8 cellular contexts compared by ENCODE assay signal in genomic region chr11:71928739-71929443, GRCh38. TPM values are rescaled to one million over a fixed set of nuclear protein-coding genes. Genes with fewer than 3 reads are reported as not detected.
DNase-seq lines count a peak whose midpoint lies in the region; ATAC-seq, FAIRE-seq and TF ChIP-seq lines count a peak whose summit lies in the region.

RNF121 (plus strand) TSS chr11:71929046; CDS start chr11:71929062, 16 bp downstream.

- TF ChIP-seq RAD21 in HepG2 (CRISPR knock-in tag; IDR thresholded peaks at IDR 0.05) = no peak

- intact Hi-C loops in HepG2 (cut with micrococcal nuclease; ENCODE audit: unreplicated experiment) = loop anchor here (10.0 kb wide), 1 partner anchor 64 kb away; no protein-coding TSS in a partner anchor

- CTCF ChIA-PET in HepG2 (lab: Yijun Ruan, JAX; ENCODE audit: low intra/inter-chr PET ratio, low total read pairs) = no interaction called here

- DNase-seq in NCI-H748 (lab: John Stamatoyannopoulos, UW; ENCODE audit: unreplicated experiment) (peak; percentile 97), dermis blood vessel endothelial cell (peak; percentile 98), HepG2 (ENCODE audit: low spot score) (peak; percentile 92)
- peak; percentile 93 to 97 for DNase-seq in activated CD4-positive, alpha-beta T cell treated with anti-CD3 and anti-CD28 coated beads, Interleukin-2, amount 50 U/mL, for 24 hours (ENCODE audit: low read depth in 1 of 2, low spot score in 1 of 2)
- DNase-seq in stimulated activated CD4-positive, alpha-beta T cell treated with anti-CD3 and anti-CD28 coated beads, Interleukin-4, amount 100 ng/mL, for 24 hours = peak; percentile 99

- no peaks in the 10 kb centered on the region for H3K9me3 ChIP-seq in BLaER1
- H3K9me3 ChIP-seq in HepG2 (ENCODE audit: low read length) = no peaks in the 10 kb centered on the region

- peak; percentile 62 to 89; a peak in 3 of 4 replicates for TF ChIP-seq POLR2A in HepG2 (IDR thresholded peaks at IDR 0.05; ENCODE audit: insufficient read depth in 1 of 2, low read depth in 2 of 2, low read length in 2 of 2)

- peak within 1 kb of the TSS; percentile 100 for H2AFZ ChIP-seq in HepG2 (ENCODE audit: low read length)

- H3K4me3 ChIP-seq in BLaER1 = peak within 1 kb of the TSS; percentile 91
- peak within 1 kb of the TSS; percentile 80 to 89 (median 84) for H3K4me3 ChIP-seq in HepG2 (replicated peaks in 1 of 3; ENCODE audit: insufficient read depth in 1 of 3, low read depth in 2 of 3, low read length in 3 of 3)

- H4K20me1 ChIP-seq in BLaER1 (peaks cover 4% of the 10 kb centered on the region), HepG2 (ENCODE audit: insufficient read depth, low read length) (peaks cover 10% of the 10 kb centered on the region)

- H3K27me3 ChIP-seq in BLaER1 (no peaks in the 10 kb centered on the region), HepG2 (ENCODE audit: control insufficient read depth in 1 of 2, insufficient read depth in 2 of 2, low read length in 2 of 2) (no peaks in the 10 kb centered on the region; a peak in 1 of 5 replicates)

- H3K79me2 ChIP-seq in HepG2 (ENCODE audit: insufficient read depth, low read length) = peaks cover 62% of the 10 kb centered on the region

- peak within 1 kb of the TSS; percentile 96 for H3K9ac ChIP-seq in BLaER1
- H3K9ac ChIP-seq in HepG2 (ENCODE audit: insufficient read depth, low read depth, low read length) = peak within 1 kb of the TSS; percentile 82

- in situ Hi-C loops in HepG2 (cut with HindIII; ENCODE audit: extremely low pct_ligation_motif_present, low pct_unique_long_range_greater_than_20kb) = no loop called here

- peak within 1 kb of the TSS; percentile 95 for H3K4me2 ChIP-seq in BLaER1
- H3K4me2 ChIP-seq in HepG2 (ENCODE audit: low read depth, low read length) = peak within 1 kb of the TSS; percentile 96

- TF ChIP-seq CTCF in HepG2 (CRISPR knock-in tag; IDR thresholded peaks at IDR 0.05) = no peak

- BruUV-seq in HepG2 (replicated peaks; lab: Mats Ljungman, UMichigan) = no TSS peak

- no peak for TF ChIP-seq EP300 in HepG2 (IDR thresholded peaks at IDR 0.05; ENCODE audit: low read depth in 2 of 2, low read length in 2 of 2)
- TF ChIP-seq EP300 in HepG2 (CRISPR knock-in tag; IDR thresholded peaks at IDR 0.05; ENCODE audit: borderline replicate concordance) = no peak

- 1% methylated on average over 31 of the region's 31 CpGs for WGBS in HepG2 (ENCODE audit: low lambda C conversion rate)

- H3K27ac ChIP-seq in BLaER1 (peak within 1 kb of the TSS; percentile 98), HepG2 (ENCODE audit: extremely low read length, insufficient read depth, low read length) (peak within 1 kb of the TSS; percentile 92)

- peak; percentile 81 for ATAC-seq in GM19351 (IDR thresholded peaks at IDR 0.05; ENCODE audit: unreplicated experiment)
- ATAC-seq in HG03521 (IDR thresholded peaks at IDR 0.05; ENCODE audit: unreplicated experiment) = peak; percentile 74
- peak; percentile 97 for ATAC-seq in HepG2

- H3K36me3 ChIP-seq in BLaER1 = peaks cover 20% of the 10 kb centered on the region
- peaks cover 0 to 4% of the 10 kb centered on the region in 2 experiments; a peak in 2 of 5 replicates for H3K36me3 ChIP-seq in HepG2 (replicated peaks in 1 of 2; ENCODE audit: control insufficient read depth in 1 of 2, insufficient read depth in 2 of 2, low read length in 2 of 2)

- no peak for FAIRE-seq in HepG2 (lab: Jason Lieb, UNC)

- H3K4me1 ChIP-seq in BLaER1 (peaks cover 37% of the 10 kb centered on the region), HepG2 (ENCODE audit: insufficient read depth, low read length) (peaks cover 51% of the 10 kb centered on the region)

- POLR2A ChIA-PET in HepG2 (lab: Yijun Ruan, JAX) = interaction anchor here (0.9 to 3.5 kb wide), 11 partner anchors 9 to 183 kb away, joined by 3 to 34 read pairs (median 4); partner anchors contain the start of gene ANAPC15

TF ChIP-seq in HepG2, 621 proteins besides CTCF, POLR2A, EP300 and RAD21 (continues in another document):
- TF ChIP-seq TGIF2 (CRISPR knock-in tag; IDR thresholded peaks at IDR 0.05) (no peak), MBNL3 (CRISPR knock-in tag; conservative IDR thresholded peaks at IDR 0.05) (no peak), ZNF577 (CRISPR knock-in tag; IDR thresholded peaks at IDR 0.05; ENCODE audit: borderline replicate concordance, low read depth) (no peak), RBFOX2 (IDR thresholded peaks at IDR 0.05; ENCODE audit: low read depth, low read length) (peak; percentile 77), UBTF (CRISPR knock-in tag; IDR thresholded peaks at IDR 0.05) (peak; percentile 37; the same call in 1 of the 2 replicates), FUBP1 (CRISPR knock-in tag; IDR thresholded peaks at IDR 0.05; ENCODE audit: borderline replicate concordance) (no peak), ZNF3 (CRISPR knock-in tag; IDR thresholded peaks at IDR 0.05) (no peak), KDM3A (CRISPR knock-in tag; IDR thresholded peaks at IDR 0.05; ENCODE audit: low read depth) (no peak), ZNF431 (CRISPR knock-in tag; IDR thresholded peaks at IDR 0.05; ENCODE audit: borderline replicate concordance, low read depth) (no peak), IRF1 (CRISPR knock-in tag; IDR thresholded peaks at IDR 0.05; ENCODE audit: low read depth) (no peak)

RNA-seq across cellular contexts. Expression of gene RNF121, which starts in this region (rescaled TPM):
- total RNA-seq in dermis blood vessel endothelial cell (26.9 and 36.4 TPM in 2 replicates), HepG2 (2016; rRNA removed; fragmentation: Illumina TruSeq; extraction: Trizol) (18.9 and 28.6 TPM in 2 replicates)
- total RNA-seq in HepG2 (2016; cell fraction: cytosol; rRNA removed; fragmentation: Illumina TruSeq; extraction: Trizol; ENCODE audit: low read depth) = 8.5 and 9.6 TPM in 2 replicates
- 16.8 and 27.6 TPM in 2 replicates for total RNA-seq in HepG2 (2016; cell fraction: insoluble cytoplasmic fraction; rRNA removed; fragmentation: Illumina TruSeq; extraction: Trizol)
- total RNA-seq in HepG2 (2016; cell fraction: membrane; rRNA removed; fragmentation: Illumina TruSeq; extraction: Trizol) = 14.5 and 17.2 TPM in 2 replicates
- 42.0 and 47.9 TPM in 2 replicates for total RNA-seq in HepG2 (2016; cell fraction: nucleus; rRNA removed; fragmentation: Illumina TruSeq; extraction: Trizol)
- 41.9 and 44.3 TPM in 2 replicates for polyA plus RNA-seq in HepG2 (2011; rRNA removed)
- polyA plus RNA-seq in HepG2 (2011; cell fraction: cytosol; rRNA removed) = 25.0 and 29.9 TPM in 2 replicates
- polyA plus RNA-seq in HepG2 (2011; cell fraction: nucleus; rRNA removed) = 100 and 122 TPM in 2 replicates
- polyA plus RNA-seq in HepG2 (2012) = 30.5 and 30.7 TPM in 2 replicates
- polyA plus RNA-seq in HepG2 (2016; cell fraction: cytosol; fragmentation: Illumina TruSeq; extraction: Trizol; ENCODE audit: low read depth) = 6.6 and 7.8 TPM in 2 replicates
- 16.9 and 18.4 TPM in 2 replicates for polyA plus RNA-seq in HepG2 (2016; cell fraction: insoluble cytoplasmic fraction; fragmentation: Illumina TruSeq; extraction: Trizol; ENCODE audit: low read depth)
- 12.1 and 14.4 TPM in 2 replicates for polyA plus RNA-seq in HepG2 (2016; cell fraction: membrane; fragmentation: Illumina TruSeq; extraction: Trizol; ENCODE audit: low read depth)
- polyA plus RNA-seq in HepG2 (2016; cell fraction: nucleus; fragmentation: Illumina TruSeq; extraction: Trizol; ENCODE audit: insufficient read depth, low read depth) = 57.4 and 74.3 TPM in 2 replicates
- polyA minus RNA-seq in HepG2 (2011; rRNA and poly(A)+ RNA removed; ENCODE audit: low replicate concordance) = 76.8 and 102 TPM in 2 replicates
- polyA minus RNA-seq in HepG2 (2011; cell fraction: cytosol; rRNA and poly(A)+ RNA removed) = 13.9 and 20.8 TPM in 2 replicates
- polyA minus RNA-seq in HepG2 (2011; cell fraction: nucleus; rRNA and poly(A)+ RNA removed) = 80.1 TPM in 2 replicates

Comparison
In these comparisons a context has a peak if more than half of its experiments do, and no peak if none do; other contexts are left out.
1. Peak in every context shown above with its lines: DNase-seq, ATAC-seq, H3K4me3 ChIP-seq and H3K27ac ChIP-seq.